ENCODE assay signal across 1 cellular context in genomic region chr3:79491029-79491634, GRCh38.
TF ChIP-seq lines count a peak whose summit lies in the region.

No MANE protein-coding gene starts in this region.

TF ChIP-seq in SK-N-SH treated with all-trans-retinoic acid at 6 μM for 48 hours, 23 proteins besides CTCF, POLR2A, EP300 and RAD21 (continued from another document):
- TF ChIP-seq ZFP3 (CRISPR knock-in tag; IDR thresholded peaks at IDR 0.05): no peak
- TF ChIP-seq PPARA (CRISPR knock-in tag; IDR thresholded peaks at IDR 0.05; ENCODE audit: borderline replicate concordance): no peak
- no peak for TF ChIP-seq ZC3H10 (CRISPR knock-in tag; IDR thresholded peaks at IDR 0.05)
- no peak for TF ChIP-seq TSHZ2 (CRISPR knock-in tag; IDR thresholded peaks at IDR 0.05)
